In the genomic region with DNA sequence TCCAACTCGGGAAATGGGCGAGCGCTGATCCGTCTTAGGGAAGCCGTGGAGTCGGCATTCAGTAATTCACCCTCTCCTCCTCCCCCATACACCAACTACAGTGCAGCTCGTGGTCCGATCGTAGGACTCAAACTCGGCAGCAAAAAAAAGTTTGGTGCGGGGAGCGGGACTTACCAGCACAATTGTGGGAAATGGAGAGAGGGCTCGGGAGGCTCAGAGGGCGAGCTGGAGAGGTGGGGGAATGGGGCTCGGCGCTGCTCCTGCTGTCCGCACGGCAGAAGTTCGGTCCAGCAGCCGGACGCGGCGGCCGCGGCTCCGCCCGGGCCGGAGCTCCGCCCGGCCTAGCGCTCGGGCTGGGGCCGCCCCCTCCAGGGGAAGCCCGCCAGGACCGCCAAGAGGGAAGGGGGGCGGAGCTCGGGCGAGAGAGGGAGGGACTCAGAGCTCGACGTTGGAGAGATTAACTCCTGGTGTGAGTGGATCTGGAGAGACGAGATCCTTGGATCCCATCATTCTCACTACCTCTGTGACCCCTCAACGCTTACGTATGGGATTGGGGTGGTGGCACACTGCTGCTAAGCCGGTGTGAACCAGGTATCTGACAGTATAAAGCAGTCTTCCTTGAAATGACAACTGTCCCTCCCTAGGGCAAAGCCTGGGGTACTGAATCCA, we compare ENCODE assay signal across 8 cellular contexts. TPM values are rescaled to one million over a fixed set of nuclear protein-coding genes. Genes with fewer than 3 reads are reported as not detected.
A peak's percentile ranks its signal among the peaks of the same experiment; 100 is the strongest.
DNase-seq lines count a peak whose midpoint lies in the region; ATAC-seq and TF ChIP-seq lines count a peak whose summit lies in the region.

No MANE protein-coding gene starts in this region.

- DNase-seq in DMS 273 treated with DMSO at 0.1 percent for 48 hours (lab: John Stamatoyannopoulos, UW) (peak; percentile 50), IMR-90 (peak; percentile 82), PC-3 (peak; percentile 94), esophagus muscularis mucosa (ENCODE audit: extremely low spot score) (peak; percentile 97)
- peak; percentile 65 for DNase-seq in activated T-cell treated with anti-CD3 and anti-CD28 coated beads, Interleukin-2, amount 50 U/mL, for 4 hours
- peak; percentile 62 to 75 for DNase-seq in stimulated activated CD8-positive, alpha-beta memory T cell treated with anti-CD3 and anti-CD28 coated beads, Interleukin-7, amount 100 ng/mL, for 48 hours (ENCODE audit: extremely low read depth in 1 of 2, low read depth in 1 of 2)

- H2BK15ac ChIP-seq in IMR-90 (ENCODE audit: low read depth, low read length): peak overlapping the region; percentile 59; the same call in 1 of the 3 replicates

- H2BK120ac ChIP-seq in IMR-90 (ENCODE audit: low read depth, low read length): peak overlapping the region; percentile 70; the same call in 1 of the 2 replicates

- 0% methylated on average over 8 of the region's 44 CpGs; no CpG with 5 or more reads in 1 of the 2 experiments for WGBS in IMR-90 (ENCODE audit: extremely low coverage in 2 of 2, insufficient read length in 1 of 2), 2 experiments
- 2% methylated on average over 31 of the region's 44 CpGs for WGBS in esophagus muscularis mucosa

- peak overlapping the region; percentile 57 for H4K5ac ChIP-seq in IMR-90 (ENCODE audit: low read depth, low read length)

- H3K23ac ChIP-seq in IMR-90 (ENCODE audit: low read depth, low read length): peak overlapping the region; percentile 96

- peaks cover 16% of the 10 kb centered on the region for H3K9me1 ChIP-seq in IMR-90 (ENCODE audit: insufficient read depth, low read length)

- H2AK5ac ChIP-seq in IMR-90 (ENCODE audit: low read depth, low read length): peak overlapping the region; percentile 87

- intact Hi-C loops in IMR-90 (cut with micrococcal nuclease): loop anchor here (1.0 to 5.0 kb wide), 2 partner anchors 33 to 98 kb away; a partner anchor contains a TSS
- intact Hi-C loops in PC-3 (cut with micrococcal nuclease): loop anchor here (1.0 to 2.0 kb wide), 5 partner anchors 33 to 105 kb away; a partner anchor contains a TSS
- intact Hi-C loops in esophagus muscularis mucosa (cut with DNase I): no loop called here

- H3K36me3 ChIP-seq in IMR-90 (ENCODE audit: control insufficient read depth, insufficient read depth, low read length) (peaks cover 19% of the 10 kb centered on the region), PC-3 (ENCODE audit: low read depth, low read length) (peaks cover 15% of the 10 kb centered on the region; the same call in 1 of the 2 replicates), esophagus muscularis mucosa (peaks cover 11 to 25% (median 23%) of the 10 kb centered on the region in 4 donors), muscle layer of duodenum (ENCODE audit: control insufficient read depth in 1 of 2, insufficient read depth in 2 of 2, low read length in 2 of 2) (peaks cover 11 to 24% of the 10 kb centered on the region in 2 donors)

- H3K18ac ChIP-seq in IMR-90 (ENCODE audit: low read depth, low read length): peak overlapping the region; percentile 33

- no peaks in the 10 kb centered on the region for H3F3A ChIP-seq in PC-3 (ENCODE audit: low read length, unreplicated experiment)

- H3K27me3 Mint-ChIP-seq in activated T-cell treated with anti-CD3 and anti-CD28 coated beads, Interleukin-2, amount 50 U/mL, for 4 hours (ENCODE audit: low read depth): peaks cover 3% of the 10 kb centered on the region

- peak overlapping the region; percentile 95 for H3K4me3 Mint-ChIP-seq in activated T-cell treated with anti-CD3 and anti-CD28 coated beads, Interleukin-2, amount 50 U/mL, for 4 hours

- peak overlapping the region; percentile 18 to 99 for H4K8ac ChIP-seq in IMR-90 (ENCODE audit: low read depth in 2 of 2, low read length in 2 of 2)

- dilution Hi-C loops in IMR-90 (cut with HindIII; ENCODE audit: low sequenced_read_pairs, unreplicated experiment): no loop called here

- H3K4me2 ChIP-seq in IMR-90 (ENCODE audit: low read depth, low read length) (peak overlapping the region; percentile 69), PC-3 (ENCODE audit: low read length) (peak overlapping the region; percentile 84)

- peaks cover 7% of the 10 kb centered on the region for H3K36me3 Mint-ChIP-seq in activated T-cell treated with anti-CD3 and anti-CD28 coated beads, Interleukin-2, amount 50 U/mL, for 4 hours (ENCODE audit: insufficient read depth)

- CTCF ChIA-PET in IMR-90 (lab: Yijun Ruan, JAX) (interaction anchor here (0.6 to 2.3 kb wide), 10 partner anchors 10 to 148 kb away, joined by 3 to 13 read pairs (median 5); a partner anchor contains a TSS), PC-3 (lab: Charles Lee) (interaction anchor here (0.5 to 1.9 kb wide), 7 partner anchors 10 to 173 kb away, joined by 3 to 35 read pairs (median 6); a partner anchor contains a TSS)

- ATAC-seq in GM21526 (IDR thresholded peaks at IDR 0.05; ENCODE audit: low FRiP score, unreplicated experiment) (peak; percentile 66), IMR-90 (ENCODE audit: low read depth) (peak; percentile 84), PC-3 (peak; percentile 82)
- ATAC-seq in activated T-cell treated with anti-CD3 and anti-CD28 coated beads, Interleukin-2, amount 50 U/mL, for 4 hours: peak; percentile 74 to 77

- in situ Hi-C loops in IMR-90 (cut with MboI; ENCODE audit: low sequenced_read_pairs): no loop called here

- H2AK9ac ChIP-seq in IMR-90 (replicated peaks; ENCODE audit: low read depth, low read length, poor library complexity): peak overlapping the region; percentile 98

- peaks cover 16% of the 10 kb centered on the region; the same call in 1 of the 2 replicates for H4K20me1 ChIP-seq in IMR-90 (ENCODE audit: insufficient read depth, low read length)
- H4K20me1 ChIP-seq in PC-3 (ENCODE audit: low read length): no peaks in the 10 kb centered on the region

- peak overlapping the region; percentile 88 for H3K56ac ChIP-seq in IMR-90 (ENCODE audit: extremely low read depth, insufficient read depth, low read length)

- H3K14ac ChIP-seq in IMR-90 (replicated peaks; ENCODE audit: low read depth, low read length): peak overlapping the region; percentile 89

- H3K9me2 ChIP-seq in PC-3 (replicated peaks; ENCODE audit: low read length): no peaks in the 10 kb centered on the region

- H3K9ac ChIP-seq in IMR-90 (ENCODE audit: low read depth, low read length): peak overlapping the region; percentile 82
- H3K9ac ChIP-seq in PC-3 (ENCODE audit: low read length): peak overlapping the region; percentile 37

- H3K27me3 ChIP-seq in IMR-90 (ENCODE audit: control insufficient read depth, insufficient read depth, low read length) (no peaks in the 10 kb centered on the region), PC-3 (ENCODE audit: low read length) (no peaks in the 10 kb centered on the region), esophagus muscularis mucosa (no peaks in the 10 kb centered on the region), muscle layer of duodenum (ENCODE audit: low read depth, low read length) (no peaks in the 10 kb centered on the region)

- no peaks in the 10 kb centered on the region for H3K9me3 Mint-ChIP-seq in activated T-cell treated with anti-CD3 and anti-CD28 coated beads, Interleukin-2, amount 50 U/mL, for 4 hours

- H3K27ac ChIP-seq in IMR-90 (ENCODE audit: insufficient read depth, low read length) (peak overlapping the region; percentile 83), PC-3 (ENCODE audit: low read length) (peak overlapping the region; percentile 10), esophagus muscularis mucosa (replicated peaks in 1 of 4) (peak overlapping the region; percentile 87 to 96 (median 94)), muscle layer of duodenum (ENCODE audit: low read length) (peak overlapping the region; percentile 76)

- H3K9me3 ChIP-seq in IMR-90 (ENCODE audit: control insufficient read depth, insufficient read depth, low read length): no peaks in the 10 kb centered on the region
- H3K9me3 ChIP-seq in PC-3 (ENCODE audit: low read length): no peaks in the 10 kb centered on the region
- H3K9me3 ChIP-seq in esophagus muscularis mucosa: no peaks in the 10 kb centered on the region
- no peaks in the 10 kb centered on the region for H3K9me3 ChIP-seq in muscle layer of duodenum (ENCODE audit: control insufficient read depth in 1 of 2, low read length in 2 of 2)

- H3K4me1 ChIP-seq in IMR-90 (ENCODE audit: control insufficient read depth, insufficient read depth, low read length) (peaks cover 3% of the 10 kb centered on the region), PC-3 (ENCODE audit: insufficient read depth, low read length) (peaks cover 11% of the 10 kb centered on the region), esophagus muscularis mucosa (peaks cover 13 to 24% (median 23%) of the 10 kb centered on the region in 4 donors), muscle layer of duodenum (ENCODE audit: control insufficient read depth in 1 of 2, insufficient read depth in 2 of 2, low read length in 2 of 2) (peaks cover 14 to 22% of the 10 kb centered on the region in 2 donors)

- POLR2A ChIA-PET in IMR-90 (lab: Charles Lee; ENCODE audit: unreplicated experiment) (interaction anchor here (0.6 to 1.7 kb wide), 3 partner anchors 13 to 94 kb away, joined by 5 to 14 read pairs (median 8); no protein-coding TSS in a partner anchor), PC-3 (lab: Charles Lee; ENCODE audit: unreplicated experiment) (interaction anchor here (0.6 to 1.8 kb wide), 10 partner anchors 15 to 165 kb away, joined by 3 to 8 read pairs (median 4); a partner anchor contains a TSS)

- peaks cover 19 to 46% of the 10 kb centered on the region in 2 experiments for H3K79me1 ChIP-seq in IMR-90 (ENCODE audit: low read depth in 1 of 2, low read length in 2 of 2)

- peaks cover 15% of the 10 kb centered on the region for H3K79me2 ChIP-seq in PC-3 (ENCODE audit: low read length)

- H3K4me3 ChIP-seq in IMR-90 (ENCODE audit: insufficient read depth, low read depth, low read length): peak overlapping the region; percentile 84
- peak overlapping the region; percentile 79 for H3K4me3 ChIP-seq in PC-3 (ENCODE audit: low read length)
- H3K4me3 ChIP-seq in esophagus muscularis mucosa: peak overlapping the region; percentile 83 to 95 (median 88)
- H3K4me3 ChIP-seq in muscle layer of duodenum (ENCODE audit: low read depth in 1 of 2, low read length in 2 of 2): peak overlapping the region; percentile 88 to 98

- H2BK5ac ChIP-seq in IMR-90 (ENCODE audit: low read depth, low read length, poor library complexity, severe bottlenecking): peak overlapping the region; percentile 83

- H3K4ac ChIP-seq in IMR-90 (ENCODE audit: low read depth, low read length): peak overlapping the region; percentile 93

- H2BK20ac ChIP-seq in IMR-90 (ENCODE audit: low read depth, low read length): no peak overlapping the region

- no peak for TF ChIP-seq RAD21 in IMR-90 (IDR thresholded peaks at IDR 0.05; ENCODE audit: low read length)

- BruUV-seq in IMR-90 (replicated peaks; lab: Mats Ljungman, UMichigan) (no TSS peak), PC-3 (replicated peaks; lab: Mats Ljungman, UMichigan) (no TSS peak)

- TF ChIP-seq CTCF in IMR-90 (conservative IDR thresholded peaks at IDR 0.05; ENCODE audit: low read depth, low read length) (peak; percentile 22; the same call in 1 of the 2 replicates), PC-3 (conservative IDR thresholded peaks at IDR 0.05; ENCODE audit: low read depth, low read length) (no peak), esophagus muscularis mucosa (IDR thresholded peaks at IDR 0.05) (peak in 2 of 3 experiments; percentile 12 to 28)

- peak overlapping the region; percentile 100 for H2AFZ ChIP-seq in IMR-90 (replicated peaks; ENCODE audit: low read length, poor library complexity)
- H2AFZ ChIP-seq in PC-3 (ENCODE audit: low read length): peak overlapping the region; percentile 93

- H3K4me1 Mint-ChIP-seq in activated T-cell treated with anti-CD3 and anti-CD28 coated beads, Interleukin-2, amount 50 U/mL, for 4 hours (ENCODE audit: low read depth): peaks cover 9% of the 10 kb centered on the region

- TF ChIP-seq EP300 in esophagus muscularis mucosa (IDR thresholded peaks at IDR 0.05): no peak

- TF ChIP-seq POLR2A in IMR-90 (IDR thresholded peaks at IDR 0.05; ENCODE audit: low read depth, low read length) (peak; percentile 52; the same call in 1 of the 2 replicates), esophagus muscularis mucosa (IDR thresholded peaks at IDR 0.05; ENCODE audit: low read depth) (peak; percentile 85)

- peak overlapping the region; percentile 72 for H4K91ac ChIP-seq in IMR-90 (ENCODE audit: insufficient read depth, low read depth, low read length)

RNA-seq across cellular contexts. Expression of a gene that starts 0.7 kb away (rescaled TPM):
- 10.8 and 11.1 TPM in 2 replicates for total RNA-seq in IMR-90 (2012; rRNA removed)
- 52.9 and 53.7 TPM in 2 replicates for polyA plus RNA-seq in IMR-90 (2012; rRNA removed)
- 29.7 and 45.1 TPM in 2 replicates for polyA plus RNA-seq in IMR-90 (2012; cell fraction: cytosol; rRNA removed)
- polyA plus RNA-seq in IMR-90 (2012; cell fraction: nucleus; rRNA removed; ENCODE audit: low replicate concordance): 173 and 179 TPM in 2 replicates
- total RNA-seq in PC-3 (2014; rRNA removed): 25.2 and 27.2 TPM in 2 replicates
- 10 to 100 TPM; 10.6 to 14.2 (median 12.0) TPM for total RNA-seq in activated T-cell treated with anti-CD3 and anti-CD28 coated beads, Interleukin-2, amount 50 U/mL, for 4 hours
- total RNA-seq in esophagus muscularis mucosa: 10 to 100 TPM; 11.9 to 25.3 (median 22.9) TPM

RNA-seq across cellular contexts. Expression of a gene that starts 14.2 kb away (rescaled TPM):
- total RNA-seq in IMR-90 (2012; rRNA removed): 2.3 and 2.8 TPM in 2 replicates
- 1.6 and 2.8 TPM in 2 replicates for polyA plus RNA-seq in IMR-90 (2012; rRNA removed)
- polyA plus RNA-seq in IMR-90 (2012; cell fraction: cytosol; rRNA removed): 2.3 and 2.5 TPM in 2 replicates
- polyA plus RNA-seq in IMR-90 (2012; cell fraction: nucleus; rRNA removed; ENCODE audit: low replicate concordance): 5.6 and 6.7 TPM in 2 replicates
- 2.4 and 3.0 TPM in 2 replicates for total RNA-seq in PC-3 (2014; rRNA removed)
- total RNA-seq in activated T-cell treated with anti-CD3 and anti-CD28 coated beads, Interleukin-2, amount 50 U/mL, for 4 hours: 1 to 10 TPM; 2.1 to 3.1 (median 2.8) TPM
- total RNA-seq in esophagus muscularis mucosa: 1 to 10 TPM; 1.2 to 3.6 (median 1.6) TPM

RNA-seq across cellular contexts. Expression of a gene that starts 26.0 kb away (rescaled TPM):
- total RNA-seq in IMR-90 (2012; rRNA removed): 0.90 and 1.1 TPM in 2 replicates
- polyA plus RNA-seq in IMR-90 (2012; rRNA removed): 2.4 TPM in 2 replicates
- polyA plus RNA-seq in IMR-90 (2012; cell fraction: cytosol; rRNA removed): 2.4 and 2.5 TPM in 2 replicates
- polyA plus RNA-seq in IMR-90 (2012; cell fraction: nucleus; rRNA removed; ENCODE audit: low replicate concordance): 0.97 and 1.2 TPM in 2 replicates
- 0.07 and 0.40 TPM in 2 replicates for total RNA-seq in PC-3 (2014; rRNA removed)
- under 1 TPM; 0.05 to 0.42 (median 0.10) TPM for total RNA-seq in activated T-cell treated with anti-CD3 and anti-CD28 coated beads, Interleukin-2, amount 50 U/mL, for 4 hours
- 10 to 100 TPM in 2 of 4 donors, 1 to 10 TPM in 2; 4.0 to 11.1 (median 8.4) TPM for total RNA-seq in esophagus muscularis mucosa

RNA-seq across cellular contexts. Expression of a gene that starts 35.6 kb away (rescaled TPM):
- 69.4 and 94.1 TPM in 2 replicates for total RNA-seq in IMR-90 (2012; rRNA removed)
- 47.0 and 49.4 TPM in 2 replicates for polyA plus RNA-seq in IMR-90 (2012; rRNA removed)
- polyA plus RNA-seq in IMR-90 (2012; cell fraction: cytosol; rRNA removed): 22.2 and 44.4 TPM in 2 replicates
- polyA plus RNA-seq in IMR-90 (2012; cell fraction: nucleus; rRNA removed; ENCODE audit: low replicate concordance): 20.9 and 66.4 TPM in 2 replicates
- 35.8 and 41.5 TPM in 2 replicates for total RNA-seq in PC-3 (2014; rRNA removed)
- 10 to 100 TPM; 55.6 to 64.5 (median 55.8) TPM for total RNA-seq in activated T-cell treated with anti-CD3 and anti-CD28 coated beads, Interleukin-2, amount 50 U/mL, for 4 hours
- 10 to 100 TPM; 22.3 to 34.1 (median 27.8) TPM for total RNA-seq in esophagus muscularis mucosa

RNA-seq across cellular contexts. Expression of a gene that starts 35.7 kb away (rescaled TPM):
- total RNA-seq in IMR-90 (2012; rRNA removed) (22.5 and 22.9 TPM in 2 replicates), PC-3 (2014; rRNA removed) (15.2 and 15.9 TPM in 2 replicates), esophagus muscularis mucosa (10 to 100 TPM; 37.8 to 46.3 (median 40.3) TPM)
- 11.5 and 13.5 TPM in 2 replicates for polyA plus RNA-seq in IMR-90 (2012; rRNA removed)
- 3.0 and 3.1 TPM in 2 replicates for polyA plus RNA-seq in IMR-90 (2012; cell fraction: cytosol; rRNA removed)
- 5.6 and 33.2 TPM in 2 replicates for polyA plus RNA-seq in IMR-90 (2012; cell fraction: nucleus; rRNA removed; ENCODE audit: low replicate concordance)
- total RNA-seq in activated T-cell treated with anti-CD3 and anti-CD28 coated beads, Interleukin-2, amount 50 U/mL, for 4 hours: 10 to 100 TPM; 12.6 to 13.5 (median 12.6) TPM

Comparison
In these comparisons a context has a peak if more than half of its experiments do, and no peak if none do; other contexts are left out.
1. Peak in every context shown above with its lines: DNase-seq, ATAC-seq, H3K4me3 ChIP-seq and H3K27ac ChIP-seq.
2. H3K27ac ChIP-seq: peak in every context shown above with its lines; median percentile 94 in esophagus muscularis mucosa; 83 in IMR-90; 76 in muscle layer of duodenum; 10 in PC-3.